ENCODE assay signal across 22 cellular contexts in the genomic region with DNA sequence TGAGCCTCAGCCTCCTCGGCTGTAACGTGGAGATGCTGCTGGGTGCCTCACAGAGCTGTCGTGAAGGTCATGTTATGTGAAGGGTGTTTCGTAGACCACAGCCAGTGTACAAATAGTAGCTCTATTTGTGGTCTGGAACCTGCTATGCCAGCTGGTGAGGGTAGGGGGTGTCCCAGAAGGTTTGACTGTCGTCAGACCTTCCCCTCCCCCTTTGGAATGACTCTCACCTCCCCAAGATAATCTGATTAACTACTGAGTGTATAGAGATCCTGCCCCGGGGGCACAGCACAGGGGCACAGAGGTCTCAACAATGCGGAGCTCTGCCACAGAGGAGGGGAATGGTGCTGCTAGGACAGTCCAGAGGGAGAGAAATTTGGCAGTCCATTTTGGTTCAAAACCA. TPM values are rescaled to one million over a fixed set of nuclear protein-coding genes. Genes with fewer than 3 reads are reported as not detected.
DNase-seq lines count a peak whose midpoint lies in the region; ATAC-seq and TF ChIP-seq lines count a peak whose summit lies in the region.
"Had no signal": no experiment of that assay in that cellular context is flagged by ENCODE, and none has a peak within 500 bp of the region (broad histone marks: within the 10 kb centered on the region; RNA-seq: fewer than 3 reads in every experiment).

No MANE protein-coding gene starts in this region.

- H3K36me3 ChIP-seq in sigmoid colon: no peaks in the 10 kb centered on the region
- H3K36me3 ChIP-seq: neutrophil had no signal

- intact Hi-C loops in sigmoid colon (cut with DNase I): no loop called here

- H3K4me3 Mint-ChIP-seq in activated naive CD8-positive, alpha-beta T cell treated with anti-CD3 and anti-CD28 coated beads, Interleukin-2, amount 50 U/mL, for 24 hours: no peak overlapping the region
- no peak overlapping the region for H3K4me3 Mint-ChIP-seq in activated naive CD8-positive, alpha-beta T cell treated with anti-CD3 and anti-CD28 coated beads for 36 hours
- no peak overlapping the region for H3K4me3 Mint-ChIP-seq in activated T-helper 17 cell treated with anti-CD3 and anti-CD28 coated beads, Interleukin-2, amount 50 U/mL, for 72 hours
- H3K4me3 Mint-ChIP-seq: activated CD4-positive, alpha-beta T cell treated with anti-CD3 and anti-CD28 coated beads, Interleukin-2, amount 10 ng/mL, durations not matched to agents 7 days and 5 days; activated naive CD4-positive, alpha-beta T cell treated with anti-CD3 and anti-CD28 coated beads, Interleukin-2, amount 10 ng/mL, durations not matched to agents 7 days and 5 days; CD14-positive monocyte; effector memory CD8-positive, alpha-beta T cell; immature natural killer cell had no signal

- 74 to 78% methylated on average over 7 of the region's 7 CpGs for WGBS in sigmoid colon, 2 donors

- no peak for TF ChIP-seq EP300 in sigmoid colon (IDR thresholded peaks at IDR 0.05)

- H3K4me1 Mint-ChIP-seq in activated naive CD8-positive, alpha-beta T cell treated with anti-CD3 and anti-CD28 coated beads, Interleukin-2, amount 50 U/mL, for 24 hours: no peaks in the 10 kb centered on the region
- no peaks in the 10 kb centered on the region for H3K4me1 Mint-ChIP-seq in activated naive CD8-positive, alpha-beta T cell treated with anti-CD3 and anti-CD28 coated beads for 36 hours
- no peaks in the 10 kb centered on the region for H3K4me1 Mint-ChIP-seq in activated T-helper 17 cell treated with anti-CD3 and anti-CD28 coated beads, Interleukin-2, amount 50 U/mL, for 72 hours
- H3K4me1 Mint-ChIP-seq: activated CD4-positive, alpha-beta T cell treated with anti-CD3 and anti-CD28 coated beads, Interleukin-2, amount 10 ng/mL, durations not matched to agents 7 days and 5 days; activated naive CD4-positive, alpha-beta T cell treated with anti-CD3 and anti-CD28 coated beads, Interleukin-2, amount 10 ng/mL, durations not matched to agents 7 days and 5 days; CD14-positive monocyte; immature natural killer cell had no signal

- ATAC-seq in activated naive CD8-positive, alpha-beta T cell treated with anti-CD3 and anti-CD28 coated beads, Interleukin-2, amount 50 U/mL, for 24 hours: peak; percentile 53
- ATAC-seq in HG02610 (IDR thresholded peaks at IDR 0.05; ENCODE audit: unreplicated experiment): peak; percentile 67
- peak; percentile 39 for ATAC-seq in activated T-helper 17 cell treated with anti-CD3 and anti-CD28 coated beads, Interleukin-2, amount 50 U/mL, for 72 hours (replicated peaks)
- no peak for ATAC-seq in GM19351 (IDR thresholded peaks at IDR 0.05; ENCODE audit: unreplicated experiment)
- ATAC-seq in HG03280 (IDR thresholded peaks at IDR 0.05; ENCODE audit: unreplicated experiment): no peak
- ATAC-seq: A549; effector memory CD8-positive, alpha-beta T cell had no signal

- no peaks in the 10 kb centered on the region for H3K9me3 Mint-ChIP-seq in activated naive CD8-positive, alpha-beta T cell treated with anti-CD3 and anti-CD28 coated beads, Interleukin-2, amount 50 U/mL, for 24 hours
- H3K9me3 Mint-ChIP-seq in activated naive CD8-positive, alpha-beta T cell treated with anti-CD3 and anti-CD28 coated beads for 36 hours: no peaks in the 10 kb centered on the region
- no peaks in the 10 kb centered on the region for H3K9me3 Mint-ChIP-seq in activated T-helper 17 cell treated with anti-CD3 and anti-CD28 coated beads, Interleukin-2, amount 50 U/mL, for 72 hours
- H3K9me3 Mint-ChIP-seq: activated CD4-positive, alpha-beta T cell treated with anti-CD3 and anti-CD28 coated beads, Interleukin-2, amount 10 ng/mL, durations not matched to agents 7 days and 5 days; activated naive CD4-positive, alpha-beta T cell treated with anti-CD3 and anti-CD28 coated beads, Interleukin-2, amount 10 ng/mL, durations not matched to agents 7 days and 5 days; CD14-positive monocyte; effector memory CD8-positive, alpha-beta T cell; immature natural killer cell had no signal

- TF ChIP-seq CTCF in sigmoid colon (IDR thresholded peaks at IDR 0.05): no peak

- H3K9me3 ChIP-seq in sigmoid colon: no peaks in the 10 kb centered on the region
- H3K9me3 ChIP-seq: A549, neutrophil, testis had no signal

- no peaks in the 10 kb centered on the region for H3K36me3 Mint-ChIP-seq in activated naive CD8-positive, alpha-beta T cell treated with anti-CD3 and anti-CD28 coated beads, Interleukin-2, amount 50 U/mL, for 24 hours (ENCODE audit: low read depth)
- H3K36me3 Mint-ChIP-seq in activated naive CD8-positive, alpha-beta T cell treated with anti-CD3 and anti-CD28 coated beads for 36 hours: no peaks in the 10 kb centered on the region
- H3K36me3 Mint-ChIP-seq in activated T-helper 17 cell treated with anti-CD3 and anti-CD28 coated beads, Interleukin-2, amount 50 U/mL, for 72 hours (ENCODE audit: low read depth): no peaks in the 10 kb centered on the region
- H3K36me3 Mint-ChIP-seq: activated naive CD4-positive, alpha-beta T cell treated with anti-CD3 and anti-CD28 coated beads, Interleukin-2, amount 10 ng/mL, durations not matched to agents 7 days and 5 days; CD14-positive monocyte; immature natural killer cell had no signal

- H3K4me1 ChIP-seq in sigmoid colon: peaks cover 0 to 13% (median 5%) of the 10 kb centered on the region in 4 donors
- H3K4me1 ChIP-seq: A549 had no signal

- no peak for DNase-seq in activated naive CD8-positive, alpha-beta T cell treated with anti-CD3 and anti-CD28 coated beads, Interleukin-2, amount 50 U/mL, for 24 hours
- DNase-seq in activated naive CD8-positive, alpha-beta T cell treated with anti-CD3 and anti-CD28 coated beads for 36 hours: no peak
- peak; percentile 42 for DNase-seq in sigmoid colon
- no peak for DNase-seq in T-helper 2 cell
- DNase-seq: activated CD4-positive, alpha-beta T cell treated with anti-CD3 and anti-CD28 coated beads, Interleukin-2, amount 10 ng/mL, durations not matched to agents 7 days and 5 days; activated naive CD4-positive, alpha-beta T cell treated with anti-CD3 and anti-CD28 coated beads, Interleukin-2, amount 10 ng/mL, durations not matched to agents 7 days and 5 days; cerebellar nuclear complex; DMS 273 treated with DMSO at 0.1 percent for 48 hours; effector memory CD8-positive, alpha-beta T cell; glutamatergic neuron; immature natural killer cell; Kasumi-1; NCI-H1417; testis had no signal

- no peak for TF ChIP-seq POLR2A in sigmoid colon (IDR thresholded peaks at IDR 0.05)

- H3K4me3 ChIP-seq in sigmoid colon: no peak overlapping the region
- H3K4me3 ChIP-seq: A549, testis had no signal

- H3K27me3 Mint-ChIP-seq in activated naive CD8-positive, alpha-beta T cell treated with anti-CD3 and anti-CD28 coated beads, Interleukin-2, amount 50 U/mL, for 24 hours: no peaks in the 10 kb centered on the region
- H3K27me3 Mint-ChIP-seq in activated naive CD8-positive, alpha-beta T cell treated with anti-CD3 and anti-CD28 coated beads for 36 hours: no peaks in the 10 kb centered on the region
- peaks cover 5% of the 10 kb centered on the region for H3K27me3 Mint-ChIP-seq in activated T-helper 17 cell treated with anti-CD3 and anti-CD28 coated beads, Interleukin-2, amount 50 U/mL, for 72 hours

- H3K27ac Mint-ChIP-seq in activated naive CD8-positive, alpha-beta T cell treated with anti-CD3 and anti-CD28 coated beads, Interleukin-2, amount 50 U/mL, for 24 hours: no peak overlapping the region
- no peak overlapping the region for H3K27ac Mint-ChIP-seq in activated naive CD8-positive, alpha-beta T cell treated with anti-CD3 and anti-CD28 coated beads for 36 hours
- no peak overlapping the region for H3K27ac Mint-ChIP-seq in activated T-helper 17 cell treated with anti-CD3 and anti-CD28 coated beads, Interleukin-2, amount 50 U/mL, for 72 hours
- H3K27ac Mint-ChIP-seq: activated CD4-positive, alpha-beta T cell treated with anti-CD3 and anti-CD28 coated beads, Interleukin-2, amount 10 ng/mL, durations not matched to agents 7 days and 5 days; activated naive CD4-positive, alpha-beta T cell treated with anti-CD3 and anti-CD28 coated beads, Interleukin-2, amount 10 ng/mL, durations not matched to agents 7 days and 5 days; CD14-positive monocyte; effector memory CD8-positive, alpha-beta T cell; immature natural killer cell had no signal

- H3K27me3 ChIP-seq in sigmoid colon: no peaks in the 10 kb centered on the region
- H3K27me3 ChIP-seq: testis had no signal

- no peak overlapping the region for H3K27ac ChIP-seq in sigmoid colon
- H3K27ac ChIP-seq: A549, neutrophil, testis had no signal

RNA-seq across cellular contexts. Expression of gene FGD5, which starts 20.5 kb away (rescaled TPM):
- total RNA-seq in activated naive CD8-positive, alpha-beta T cell treated with anti-CD3 and anti-CD28 coated beads for 36 hours: under 1 TPM; 0.22 to 0.27 TPM
- under 1 TPM; 0.06 to 0.74 TPM for total RNA-seq in activated T-helper 17 cell treated with anti-CD3 and anti-CD28 coated beads, Interleukin-2, amount 50 U/mL, for 72 hours
- 10 to 100 TPM in 1 of 4 donors, 1 to 10 TPM in 3; 6.4 to 18.6 (median 7.6) TPM for total RNA-seq in sigmoid colon
- 1 to 10 TPM; 2.1 to 5.5 (median 3.6) TPM for polyA plus RNA-seq in sigmoid colon
- total RNA-seq: HT1080 had no signal
- polyA plus RNA-seq: CD14-positive monocyte, immature natural killer cell had no signal

Comparison
In these comparisons a context has a peak if more than half of its experiments do, and no peak if none do; other contexts are left out.
1. ATAC-seq: peak in activated naive CD8-positive, alpha-beta T cell treated with anti-CD3 and anti-CD28 coated beads, Interleukin-2, amount 50 U/mL, for 24 hours (single experiment), HG02610 (single experiment) and activated T-helper 17 cell treated with anti-CD3 and anti-CD28 coated beads, Interleukin-2, amount 50 U/mL, for 72 hours (single experiment); none in GM19351 (single experiment) and HG03280 (single experiment).
2. RNA of gene FGD5, which starts 20.5 kb away (total RNA-seq): 6.4 to 18.6 TPM in sigmoid colon; 0.06 to 0.74 TPM in activated T-helper 17 cell treated with anti-CD3 and anti-CD28 coated beads, Interleukin-2, amount 50 U/mL, for 72 hours and 0.22 to 0.27 TPM in activated naive CD8-positive, alpha-beta T cell treated with anti-CD3 and anti-CD28 coated beads for 36 hours; every median in the first group is over 4 times any median in the second.